ENCODE assay signal across 2 cellular contexts in genomic region chr5:176823869-176824412, GRCh38.
TF ChIP-seq lines count a peak whose summit lies in the region.

No MANE protein-coding gene starts in this region.

TF ChIP-seq in HepG2, 621 proteins besides CTCF, POLR2A, EP300 and RAD21:
- TF ChIP-seq, protein P1, sequence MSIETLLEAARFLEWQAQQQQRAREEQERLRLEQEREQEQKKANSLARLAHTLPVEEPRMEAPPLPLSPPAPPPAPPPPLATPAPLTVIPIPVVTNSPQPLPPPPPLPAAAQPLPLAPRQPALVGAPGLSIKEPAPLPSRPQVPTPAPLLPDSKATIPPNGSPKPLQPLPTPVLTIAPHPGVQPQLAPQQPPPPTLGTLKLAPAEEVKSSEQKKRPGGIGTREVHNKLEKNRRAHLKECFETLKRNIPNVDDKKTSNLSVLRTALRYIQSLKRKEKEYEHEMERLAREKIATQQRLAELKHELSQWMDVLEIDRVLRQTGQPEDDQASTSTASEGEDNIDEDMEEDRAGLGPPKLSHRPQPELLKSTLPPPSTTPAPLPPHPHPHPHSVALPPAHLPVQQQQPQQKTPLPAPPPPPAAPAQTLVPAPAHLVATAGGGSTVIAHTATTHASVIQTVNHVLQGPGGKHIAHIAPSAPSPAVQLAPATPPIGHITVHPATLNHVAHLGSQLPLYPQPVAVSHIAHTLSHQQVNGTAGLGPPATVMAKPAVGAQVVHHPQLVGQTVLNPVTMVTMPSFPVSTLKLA (IDR thresholded peaks at IDR 0.05), result peak; percentile 27; the same call in 1 of the 2 replicates
- TF ChIP-seq ZNF678 (CRISPR knock-in tag; IDR thresholded peaks at IDR 0.05), result no peak

TF ChIP-seq in H1, 55 proteins besides CTCF, POLR2A, EP300 and RAD21:
- TF ChIP-seq KDM1A (IDR thresholded peaks at IDR 0.05; ENCODE audit: borderline replicate concordance, low read length) (no peak), E2F6 (IDR thresholded peaks at IDR 0.05) (peak; percentile 86), EGR1 (IDR thresholded peaks at IDR 0.05; ENCODE audit: borderline replicate concordance, low read depth, low read length) (no peak), SP2 (IDR thresholded peaks at IDR 0.05; ENCODE audit: low read length) (no peak), CREB1 (IDR thresholded peaks at IDR 0.05) (no peak), SUZ12 (IDR thresholded peaks at IDR 0.05; ENCODE audit: low read length) (no peak), TCF12 (IDR thresholded peaks at IDR 0.05; ENCODE audit: low read depth, low read length) (no peak), POLR2AphosphoS5 (IDR thresholded peaks at IDR 0.05; ENCODE audit: low read depth, low read length) (no peak), POU5F1 (IDR thresholded peaks at IDR 0.05; ENCODE audit: low read depth, low read length) (no peak), CHD1 (IDR thresholded peaks at IDR 0.05; ENCODE audit: low read depth, low read length) (no peak), CBX8 (IDR thresholded peaks at IDR 0.05; ENCODE audit: borderline replicate concordance, low read depth, low read length) (no peak), NRF1 (IDR thresholded peaks at IDR 0.05; ENCODE audit: low read depth, low read length) (no peak), SP4 (IDR thresholded peaks at IDR 0.05; ENCODE audit: low read length) (no peak), RFX5 (IDR thresholded peaks at IDR 0.05; ENCODE audit: borderline replicate concordance, low read depth, low read length) (no peak), GTF2F1 (IDR thresholded peaks at IDR 0.05; ENCODE audit: borderline replicate concordance, low read depth, low read length) (no peak), MAX (IDR thresholded peaks at IDR 0.05) (peak; percentile 63), SAP30 (IDR thresholded peaks at IDR 0.05; ENCODE audit: insufficient read depth, insufficient replicate concordance, low read length) (no peak), ATF3 (IDR thresholded peaks at IDR 0.05; ENCODE audit: insufficient read depth, low read depth, low read length) (peak; percentile 65; the same call in 1 of the 2 replicates), JUN (IDR thresholded peaks at IDR 0.05; ENCODE audit: low read depth, low read length) (no peak), SRF (IDR thresholded peaks at IDR 0.05; ENCODE audit: low read depth, low read length) (no peak), BRCA1 (IDR thresholded peaks at IDR 0.05; ENCODE audit: low read depth, low read length) (no peak), MAFK (IDR thresholded peaks at IDR 0.05; ENCODE audit: low read depth, low read length) (no peak), TBP (IDR thresholded peaks at IDR 0.05; ENCODE audit: low read depth, low read length) (no peak), CHD2 (IDR thresholded peaks at IDR 0.05; ENCODE audit: low read length) (no peak), SP1 (IDR thresholded peaks at IDR 0.05; ENCODE audit: low read depth, low read length) (no peak), ZNF274 (IDR thresholded peaks at IDR 0.05; ENCODE audit: borderline replicate concordance, extremely low read depth, low read length) (no peak), HDAC2 (IDR thresholded peaks at IDR 0.05; ENCODE audit: borderline replicate concordance in 1 of 2, low read depth in 2 of 2, low read length in 2 of 2) (no peak), NANOG (IDR thresholded peaks at IDR 0.05; ENCODE audit: insufficient read depth, low read depth, low read length, poor library complexity, severe bottlenecking) (no peak), YY1 (IDR thresholded peaks at IDR 0.05; ENCODE audit: low read depth, low read length) (no peak), GABPA (IDR thresholded peaks at IDR 0.05; ENCODE audit: borderline replicate concordance, insufficient read depth, low read length) (no peak)
- TF ChIP-seq, protein P2, sequence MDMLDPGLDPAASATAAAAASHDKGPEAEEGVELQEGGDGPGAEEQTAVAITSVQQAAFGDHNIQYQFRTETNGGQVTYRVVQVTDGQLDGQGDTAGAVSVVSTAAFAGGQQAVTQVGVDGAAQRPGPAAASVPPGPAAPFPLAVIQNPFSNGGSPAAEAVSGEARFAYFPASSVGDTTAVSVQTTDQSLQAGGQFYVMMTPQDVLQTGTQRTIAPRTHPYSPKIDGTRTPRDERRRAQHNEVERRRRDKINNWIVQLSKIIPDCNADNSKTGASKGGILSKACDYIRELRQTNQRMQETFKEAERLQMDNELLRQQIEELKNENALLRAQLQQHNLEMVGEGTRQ (IDR thresholded peaks at IDR 0.05; ENCODE audit: low read length), result peak; percentile 87
